Comparison of ENCODE assay signal across 8 cellular contexts in the genomic region with DNA sequence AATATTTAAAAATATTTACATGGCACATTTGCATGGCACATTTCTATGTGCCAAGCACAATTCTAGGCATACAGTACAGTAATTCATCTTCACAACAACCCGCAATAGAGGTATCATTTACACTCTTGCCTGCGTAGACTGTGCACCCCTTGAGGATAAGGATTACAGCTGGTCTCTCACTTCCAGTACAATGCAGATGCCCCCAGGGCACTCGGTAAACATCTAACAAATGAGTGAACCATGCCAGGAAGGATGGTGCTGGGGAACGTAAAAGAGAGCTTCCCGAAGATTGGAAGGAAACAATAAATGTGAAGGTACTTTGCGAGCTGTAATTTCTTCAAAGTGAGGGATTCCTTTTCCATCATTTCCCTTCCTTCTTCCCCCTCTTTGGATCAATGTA. TPM values are rescaled to one million over a fixed set of nuclear protein-coding genes. Genes with fewer than 3 reads are reported as not detected.
A peak's percentile ranks its signal among the peaks of the same experiment; 100 is the strongest.
DNase-seq lines count a peak whose midpoint lies in the region; ATAC-seq, FAIRE-seq and TF ChIP-seq lines count a peak whose summit lies in the region.
"Had no signal": no experiment of that assay in that cellular context is flagged by ENCODE, and none has a peak within 500 bp of the region (broad histone marks: within the 10 kb centered on the region; RNA-seq: fewer than 3 reads in every experiment).

No MANE protein-coding gene starts in this region.

- POLR2A ChIA-PET in Panc1 (lab: Charles Lee) = no interaction called here

- peak overlapping the region; percentile 88 for H3K4me2 ChIP-seq in skeletal muscle satellite cell (ENCODE audit: low read length)

- H3K4me3 ChIP-seq in Panc1 (ENCODE audit: low read depth in 2 of 2, low read length in 2 of 2) (peak overlapping the region; percentile 87 to 98), esophagus muscularis mucosa (peak overlapping the region; percentile 72 to 97 (median 93)), skeletal muscle satellite cell (ENCODE audit: low read length) (peak overlapping the region; percentile 94)

- H3K4me1 ChIP-seq in Panc1 (ENCODE audit: control insufficient read depth, insufficient read depth, low read length) (peaks cover 14% of the 10 kb centered on the region), esophagus muscularis mucosa (peaks cover 26 to 33% (median 30%) of the 10 kb centered on the region in 4 donors), skeletal muscle satellite cell (ENCODE audit: control insufficient read depth, insufficient read depth, low read length) (peaks cover 16% of the 10 kb centered on the region)

- TF ChIP-seq EP300 in esophagus muscularis mucosa (IDR thresholded peaks at IDR 0.05) = no peak

- TSS peak; percentile 82 for BruUV-seq in Panc1 (replicated peaks; lab: Mats Ljungman, UMichigan)

- TF ChIP-seq POLR2A in GM12892 (IDR thresholded peaks at IDR 0.05; ENCODE audit: low read depth, low read length) (no peak), esophagus muscularis mucosa (IDR thresholded peaks at IDR 0.05; ENCODE audit: low read depth) (no peak)

- H3K27ac ChIP-seq in Panc1 (ENCODE audit: low read length) = peak overlapping the region; percentile 93
- H3K27ac ChIP-seq in esophagus muscularis mucosa (replicated peaks in 1 of 4) = peak overlapping the region; percentile 91 to 98 (median 94)

- H3K36me3 ChIP-seq in Panc1 (ENCODE audit: control insufficient read depth, insufficient read depth, low read length) = peaks cover 20% of the 10 kb centered on the region
- peaks cover 24 to 36% (median 35%) of the 10 kb centered on the region in 4 donors for H3K36me3 ChIP-seq in esophagus muscularis mucosa
- peaks cover 36% of the 10 kb centered on the region for H3K36me3 ChIP-seq in skeletal muscle satellite cell (ENCODE audit: insufficient read depth, low read length)

- no peak for DNase-seq in GM12892 (ENCODE audit: insufficient read length)
- DNase-seq in Panc1 (ENCODE audit: low read depth, low spot score) = no peak
- DNase-seq in esophagus muscularis mucosa (ENCODE audit: extremely low spot score) = no peak
- DNase-seq in cardiac septum (ENCODE audit: low spot score) = no peak

- intact Hi-C loops in Panc1 (cut with micrococcal nuclease; ENCODE audit: unreplicated experiment) = no loop called here
- intact Hi-C loops in esophagus muscularis mucosa (cut with DNase I) = loop anchor here (10.0 kb wide), 1 partner anchor 250 kb away; no protein-coding TSS in a partner anchor
- intact Hi-C loops in cardiac septum (cut with DNase I) = loop anchor here (5.0 kb wide), 1 partner anchor 63 kb away; a partner anchor contains a TSS

- WGBS in esophagus muscularis mucosa = 48% methylated on average over 6 of the region's 6 CpGs

- in situ Hi-C loops in Panc1 (cut with HindIII; ENCODE audit: low pct_unique_long_range_greater_than_20kb, low sequenced_read_pairs) = no loop called here

- H3K27me3 ChIP-seq in Panc1 (ENCODE audit: control insufficient read depth, insufficient read depth, low read length) (0 out of 2 replicates have a peak, but pooled peaks cover 3% of the 10 kb centered on the region), esophagus muscularis mucosa (no peaks in the 10 kb centered on the region), skeletal muscle satellite cell (ENCODE audit: control insufficient read depth, insufficient read depth, low read length) (peaks cover 14% of the 10 kb centered on the region)

- FAIRE-seq in GM12892 (lab: Jason Lieb, UNC) = peak; percentile 5

- no peak for ATAC-seq in Panc1
- ATAC-seq in HG03139 (IDR thresholded peaks at IDR 0.05; ENCODE audit: unreplicated experiment) = no peak
- no peak for ATAC-seq in HG02588 (IDR thresholded peaks at IDR 0.05; ENCODE audit: unreplicated experiment)

- H3K9me3 ChIP-seq in Panc1 (ENCODE audit: control insufficient read depth, insufficient read depth, low read depth, low read length) = no peaks in the 10 kb centered on the region
- no peaks in the 10 kb centered on the region for H3K9me3 ChIP-seq in esophagus muscularis mucosa
- H3K9me3 ChIP-seq in skeletal muscle satellite cell (replicated peaks; ENCODE audit: low read length) = no peaks in the 10 kb centered on the region

- CTCF ChIA-PET in Panc1 (lab: Charles Lee) = interaction anchor here (0.5 kb wide), 2 partner anchors 37 to 128 kb away, joined by 3 to 6 read pairs; no protein-coding TSS in a partner anchor

- peak overlapping the region; percentile 99 for H3K9ac ChIP-seq in skeletal muscle satellite cell (ENCODE audit: low read depth, low read length)

- no peak for TF ChIP-seq CTCF in Panc1 (IDR thresholded peaks at IDR 0.05)
- TF ChIP-seq CTCF in esophagus muscularis mucosa (IDR thresholded peaks at IDR 0.05) = no peak

RNA-seq across cellular contexts. Expression of a gene that starts 1.3 kb away (rescaled TPM):
- polyA plus RNA-seq in GM12892 (2012; ENCODE audit: missing spikeins) = 103 TPM
- total RNA-seq in Panc1 (2021; ENCODE audit: unreplicated experiment) (149 TPM), esophagus muscularis mucosa (10 to 100 TPM; 35.7 to 63.0 (median 57.1) TPM), cardiac septum (32.5 TPM)
- 198 TPM for polyA plus RNA-seq in Panc1 (2012; ENCODE audit: insufficient read length)
- total RNA-seq in skeletal muscle satellite cell (2012; rRNA removed) = 60.1 and 74.9 TPM in 2 replicates

RNA-seq across cellular contexts. Expression of a gene that starts 8.9 kb away (rescaled TPM):
- polyA plus RNA-seq in GM12892 (2012; ENCODE audit: missing spikeins) = 49.8 TPM
- total RNA-seq in Panc1 (2021; ENCODE audit: unreplicated experiment) (91.8 TPM), esophagus muscularis mucosa (100 to 1,000 TPM; 106 to 186 (median 138) TPM), cardiac septum (80.2 TPM)
- 72.0 TPM for polyA plus RNA-seq in Panc1 (2012; ENCODE audit: insufficient read length)
- total RNA-seq in skeletal muscle satellite cell (2012; rRNA removed) = 26.6 and 54.6 TPM in 2 replicates

RNA-seq across cellular contexts. Expression of a gene that starts 19.2 kb away (rescaled TPM):
- polyA plus RNA-seq in GM12892 (2012; ENCODE audit: missing spikeins) = 4.3 TPM
- total RNA-seq in Panc1 (2021; ENCODE audit: unreplicated experiment) (154 TPM), esophagus muscularis mucosa (1 to 10 TPM; 2.9 to 9.3 (median 6.8) TPM), cardiac septum (4.9 TPM)
- 211 TPM for polyA plus RNA-seq in Panc1 (2012; ENCODE audit: insufficient read length)
- total RNA-seq in skeletal muscle satellite cell (2012; rRNA removed) = 8.4 and 19.7 TPM in 2 replicates

RNA-seq across cellular contexts. Expression of a gene that starts 37.7 kb away (rescaled TPM):
- polyA plus RNA-seq in GM12892 (2012; ENCODE audit: missing spikeins) = not detected
- total RNA-seq in Panc1 (2021; ENCODE audit: unreplicated experiment) (not detected), esophagus muscularis mucosa (under 1 TPM in 1 of 4 donors, not detected in 3; 0.26 TPM), cardiac septum (not detected)
- not detected for polyA plus RNA-seq in Panc1 (2012; ENCODE audit: insufficient read length)
- total RNA-seq in skeletal muscle satellite cell (2012; rRNA removed) = 0.76 and 3.7 TPM in 2 replicates
- total RNA-seq: cerebellum had no signal

RNA-seq across cellular contexts. Expression of a gene that starts 46.9 kb away (rescaled TPM):
- 62.6 TPM for polyA plus RNA-seq in GM12892 (2012; ENCODE audit: missing spikeins)
- total RNA-seq in Panc1 (2021; ENCODE audit: unreplicated experiment) (8.7 TPM), esophagus muscularis mucosa (10 to 100 TPM; 24.1 to 61.0 (median 29.9) TPM), cardiac septum (11.6 TPM)
- polyA plus RNA-seq in Panc1 (2012; ENCODE audit: insufficient read length) = 6.4 TPM
- total RNA-seq in skeletal muscle satellite cell (2012; rRNA removed) = 1.5 and 2.0 TPM in 2 replicates

Comparison
In these comparisons a context has a peak if more than half of its experiments do, and no peak if none do; other contexts are left out.
1. RNA of a gene that starts 19.2 kb away (total RNA-seq): 154 TPM in Panc1 (single experiment); 2.9 to 9.3 TPM in esophagus muscularis mucosa and 4.9 TPM in cardiac septum (single experiment); every median in the first group is over 10 times any median in the second.
2. Peak in every context shown above with its lines, with median percentiles within 50 percentile points of each other: H3K4me3 ChIP-seq.